20 cellular contexts compared by ENCODE assay signal in the genomic region with DNA sequence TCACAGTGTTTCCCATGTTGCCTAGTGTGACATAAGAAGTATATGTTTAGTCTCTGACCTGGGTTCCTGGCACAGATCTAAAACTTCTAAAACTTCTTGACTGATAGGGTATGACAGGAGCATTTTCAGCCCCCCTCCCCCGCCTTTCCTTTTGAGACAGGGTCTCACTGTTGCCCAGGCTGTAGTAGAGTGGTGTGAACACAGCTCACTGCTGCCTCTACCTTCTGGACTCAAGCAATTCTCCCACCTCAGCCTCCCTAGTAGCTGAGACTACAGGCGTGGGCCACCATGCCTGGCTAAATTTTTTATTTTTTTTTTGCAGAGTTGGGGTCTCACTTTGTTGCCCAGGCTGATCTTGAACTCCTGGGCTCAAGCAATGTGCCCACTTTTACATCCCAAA.
DNase-seq lines count a peak whose midpoint lies in the region; ATAC-seq, FAIRE-seq and TF ChIP-seq lines count a peak whose summit lies in the region.
"Had no signal": no experiment of that assay in that cellular context is flagged by ENCODE, and none has a peak within 500 bp of the region (broad histone marks: within the 10 kb centered on the region; RNA-seq: fewer than 3 reads in every experiment).

No MANE protein-coding gene starts in this region.

- FAIRE-seq in H1 (lab: Jason Lieb, UNC): no peak
- FAIRE-seq: GM18507, H54 had no signal

- CTCF ChIA-PET in H1 (lab: Charles Lee; ENCODE audit: partially characterized antibody): interaction anchor here (0.6 to 2.1 kb wide), 5 partner anchors 8 to 371 kb away, joined by 3 to 8 read pairs (median 4); no protein-coding TSS in a partner anchor

- no peak overlapping the region for H4K8ac ChIP-seq in H1 (ENCODE audit: extremely low read depth, insufficient read depth, low read length)
- H4K8ac ChIP-seq in mesendoderm (ENCODE audit: low read depth, low read length): no peak overlapping the region

- H3K4ac ChIP-seq in H1 (replicated peaks; ENCODE audit: insufficient read length, low read depth, low read length) (no peak overlapping the region), mesendoderm (ENCODE audit: low read depth, low read length) (no peak overlapping the region)

- H3K9ac ChIP-seq in H1 (replicated peaks in 1 of 4; ENCODE audit: extremely low read depth in 1 of 4, low read depth in 3 of 4, low read length in 3 of 4): no peak overlapping the region
- no peak overlapping the region for H3K9ac ChIP-seq in mesendoderm (ENCODE audit: low read length)
- H3K9ac ChIP-seq: GM23248 had no signal

- H3K36me3 Mint-ChIP-seq in T-helper 17 cell (ENCODE audit: low read depth) (peaks cover 13% of the 10 kb centered on the region), progenitor cell of endocrine pancreas (ENCODE audit: insufficient read depth) (peaks cover 18% of the 10 kb centered on the region)
- peaks cover 8% of the 10 kb centered on the region for H3K36me3 Mint-ChIP-seq in effector memory CD8-positive, alpha-beta T cell (ENCODE audit: insufficient read depth)

- TF ChIP-seq EP300 in H1 (IDR thresholded peaks at IDR 0.05; ENCODE audit: borderline replicate concordance in 1 of 2, low read depth in 2 of 2, low read length in 2 of 2): no peak

- H3K9me3 Mint-ChIP-seq in progenitor cell of endocrine pancreas (ENCODE audit: low read depth): no peaks in the 10 kb centered on the region
- no peaks in the 10 kb centered on the region for H3K9me3 Mint-ChIP-seq in effector memory CD8-positive, alpha-beta T cell
- H3K9me3 Mint-ChIP-seq: CD4-positive, alpha-beta memory T cell; HFFc6 had no signal

- H3K79me1 ChIP-seq in H1 (ENCODE audit: low read depth, low read length) (peaks cover 5% of the 10 kb centered on the region; the same call in 1 of the 2 replicates), mesendoderm (ENCODE audit: low read length) (no peaks in the 10 kb centered on the region)

- H3K4me1 ChIP-seq in H1 (replicated peaks in 1 of 4; ENCODE audit: control insufficient read depth in 3 of 4, insufficient read depth in 4 of 4, low read length in 3 of 4) (peaks cover 0 to 3% (median 0%) of the 10 kb centered on the region in 4 experiments; a peak in 4 of 7 replicates), mesendoderm (ENCODE audit: control insufficient read depth, low read depth, low read length) (peaks cover 2% of the 10 kb centered on the region)

- H2BK20ac ChIP-seq in H1 (ENCODE audit: low read length): no peak overlapping the region

- no peak overlapping the region for H3K4me3 ChIP-seq in H1 (ENCODE audit: extremely low read depth in 1 of 4, insufficient read depth in 2 of 4, low read depth in 3 of 4, low read length in 4 of 4)
- H3K4me3 ChIP-seq in mesendoderm (ENCODE audit: low read length): no peak overlapping the region
- H3K4me3 ChIP-seq: GM23248, HAP-1 had no signal

- no peak overlapping the region for H3K14ac ChIP-seq in H1 (ENCODE audit: insufficient read length)

- H2BK15ac ChIP-seq in H1 (ENCODE audit: low read length) (no peak overlapping the region), mesendoderm (replicated peaks; ENCODE audit: low read depth) (no peak overlapping the region)

- H3K4me3 Mint-ChIP-seq in T-helper 17 cell (no peak overlapping the region), progenitor cell of endocrine pancreas (ENCODE audit: low read depth) (no peak overlapping the region)
- H3K4me3 Mint-ChIP-seq in effector memory CD8-positive, alpha-beta T cell: no peak overlapping the region
- H3K4me3 Mint-ChIP-seq: CD4-positive, alpha-beta memory T cell; HFFc6 had no signal

- no peak for TF ChIP-seq POLR2A in H1 (IDR thresholded peaks at IDR 0.05; ENCODE audit: control extremely low read depth in 1 of 2, low read depth in 2 of 2, low read length in 2 of 2)

- H3K56ac ChIP-seq in H1 (replicated peaks; ENCODE audit: insufficient read length, low read depth, low read length) (no peak overlapping the region), mesendoderm (ENCODE audit: low read length) (peak overlapping the region; percentile 15)

- DNase-seq in T-helper 17 cell: no peak
- DNase-seq in H1 (ENCODE audit: low read depth in 1 of 2, low spot score in 2 of 2): no peak
- DNase-seq in mesendoderm: peak; percentile 45
- DNase-seq in progenitor cell of endocrine pancreas (ENCODE audit: low spot score, unreplicated experiment): no peak
- no peak for DNase-seq in effector memory CD8-positive, alpha-beta T cell
- no peak for DNase-seq in 8988T
- DNase-seq: C1 segment of cervical spinal cord; Calu3; CD4-positive, alpha-beta memory T cell; COR-L47; DMS53; DMS79 treated with DMSO at 0.1 percent for 48 hours; GF-D8; GM23248; HFFc6 had no signal

- no peak overlapping the region for H3K4me2 ChIP-seq in H1 (ENCODE audit: insufficient read depth in 1 of 2, low read depth in 2 of 2, low read length in 2 of 2)
- H3K4me2 ChIP-seq in mesendoderm (ENCODE audit: low read length): no peak overlapping the region

- H4K5ac ChIP-seq in H1 (ENCODE audit: insufficient read length, low read depth, low read length) (no peak overlapping the region), mesendoderm (ENCODE audit: low read length) (no peak overlapping the region)

- H3K4me1 Mint-ChIP-seq in T-helper 17 cell: peaks cover 11% of the 10 kb centered on the region
- H3K4me1 Mint-ChIP-seq in progenitor cell of endocrine pancreas (ENCODE audit: low read depth): peaks cover 5% of the 10 kb centered on the region
- peaks cover 6 to 17% of the 10 kb centered on the region in 2 donors for H3K4me1 Mint-ChIP-seq in effector memory CD8-positive, alpha-beta T cell (ENCODE audit: low read depth in 2 of 2)

- POLR2A ChIA-PET in H1 (lab: Charles Lee; ENCODE audit: partially characterized antibody): no interaction called here

- TF ChIP-seq CTCF in H1 (IDR thresholded peaks at IDR 0.05; ENCODE audit: control extremely low read depth in 1 of 3, insufficient read depth in 1 of 3, low read depth in 1 of 3, low read length in 3 of 3) (peak in 1 of 3 experiments; percentile 13; a peak in 1 of 4 replicates), progenitor cell of endocrine pancreas (IDR thresholded peaks at IDR 0.05; ENCODE audit: unreplicated experiment) (no peak)

- peak overlapping the region; percentile 51 for H3K27ac Mint-ChIP-seq in T-helper 17 cell
- peak overlapping the region; percentile 14 for H3K27ac Mint-ChIP-seq in progenitor cell of endocrine pancreas
- H3K27ac Mint-ChIP-seq in effector memory CD8-positive, alpha-beta T cell: peak overlapping the region in 1 of 2 donors; percentile 8
- H3K27ac Mint-ChIP-seq: HFFc6 had no signal

- no peaks in the 10 kb centered on the region for H3K23me2 ChIP-seq in H1 (ENCODE audit: low read depth, low read length)

- H3K9me3 ChIP-seq in T-helper 17 cell (ENCODE audit: control insufficient read depth, low read length, poor library complexity, severe bottlenecking) (no peaks in the 10 kb centered on the region), H1 (ENCODE audit: insufficient read depth in 2 of 2, low read depth in 1 of 2, low read length in 1 of 2) (no peaks in the 10 kb centered on the region)
- H3K9me3 ChIP-seq: HAP-1 had no signal

- H2BK12ac ChIP-seq in H1 (ENCODE audit: low read depth, low read length): no peak overlapping the region

- H3K18ac ChIP-seq in H1 (ENCODE audit: extremely low read depth, low read length) (no peak overlapping the region), mesendoderm (ENCODE audit: low read length) (no peak overlapping the region)

- H3K36me3 ChIP-seq in H1 (ENCODE audit: control insufficient read depth in 2 of 4, insufficient read depth in 4 of 4, low read length in 3 of 4) (peaks cover 0 to 4% (median 2%) of the 10 kb centered on the region in 4 experiments; a peak in 2 of 8 replicates), mesendoderm (ENCODE audit: control insufficient read depth, insufficient read depth, low read length) (no peaks in the 10 kb centered on the region)
- H3K36me3 ChIP-seq: HAP-1 had no signal

- ATAC-seq in T-helper 17 cell (no peak), HG03095 (IDR thresholded peaks at IDR 0.05; ENCODE audit: unreplicated experiment) (no peak), HG02870 (IDR thresholded peaks at IDR 0.05; ENCODE audit: unreplicated experiment) (no peak)
- ATAC-seq in effector memory CD8-positive, alpha-beta T cell (replicated peaks): no peak

- no peak overlapping the region for H2BK120ac ChIP-seq in H1 (replicated peaks; ENCODE audit: low read depth, low read length)
- no peak overlapping the region for H2BK120ac ChIP-seq in mesendoderm (ENCODE audit: low read depth, low read length)

- no peak overlapping the region for H2BK5ac ChIP-seq in H1 (ENCODE audit: low read depth, low read length)
- no peak overlapping the region for H2BK5ac ChIP-seq in mesendoderm (ENCODE audit: low read length)

- no peak overlapping the region for H4K91ac ChIP-seq in H1 (replicated peaks; ENCODE audit: insufficient read length, low read length)

- H2AFZ ChIP-seq in H1 (ENCODE audit: low read length): no peak overlapping the region
- H2AFZ ChIP-seq: GM23248 had no signal

- WGBS in H1 (ENCODE audit: extremely low coverage in 1 of 2, insufficient coverage in 1 of 2, insufficient read length in 1 of 2, insufficient replicate concordance in 2 of 2, low coverage in 1 of 2, low lambda C conversion rate in 2 of 2, missing lambda C conversion rate in 1 of 2), 2 experiments: 85% methylated on average over 2 of the region's 2 CpGs; no CpG with 5 or more reads in 1 of the 2 experiments
- no CpG with 5 or more reads among the region's 2 CpGs for WGBS in mesendoderm (ENCODE audit: extremely low coverage, insufficient coverage, low lambda C conversion rate)

- TF ChIP-seq RAD21 in H1 (IDR thresholded peaks at IDR 0.05 in 1 of 2, conservative IDR thresholded peaks at IDR 0.05 in 1 of 2; ENCODE audit: low read depth in 2 of 2, low read length in 2 of 2): peak; percentile 32 to 33

- H3K27me3 Mint-ChIP-seq in T-helper 17 cell (no peaks in the 10 kb centered on the region), progenitor cell of endocrine pancreas (no peaks in the 10 kb centered on the region)
- H3K27me3 Mint-ChIP-seq in effector memory CD8-positive, alpha-beta T cell: no peaks in the 10 kb centered on the region
- H3K27me3 Mint-ChIP-seq: CD4-positive, alpha-beta memory T cell had no signal

- no peak overlapping the region for H3K23ac ChIP-seq in H1 (ENCODE audit: insufficient read length)
- H3K23ac ChIP-seq in mesendoderm (ENCODE audit: low read length): no peak overlapping the region

- H3K27me3 ChIP-seq in H1 (replicated peaks in 1 of 4; ENCODE audit: control insufficient read depth in 3 of 4, extremely low read depth in 1 of 4, insufficient read depth in 3 of 4, low read length in 3 of 4): no peaks in the 10 kb centered on the region; a peak in 1 of 7 replicates
- H3K27me3 ChIP-seq in mesendoderm (ENCODE audit: insufficient read depth, low read length, poor library complexity): no peaks in the 10 kb centered on the region

- H3K79me2 ChIP-seq in H1 (ENCODE audit: control insufficient read depth in 1 of 2, insufficient read depth in 2 of 2, low read length in 2 of 2) (peaks cover 0 to 25% of the 10 kb centered on the region in 2 experiments; a peak in 2 of 4 replicates), mesendoderm (ENCODE audit: control insufficient read depth, insufficient read depth, low read length) (no peaks in the 10 kb centered on the region)

- H2AK5ac ChIP-seq in H1 (ENCODE audit: low read depth, low read length) (no peak overlapping the region), mesendoderm (ENCODE audit: low read length) (no peak overlapping the region)

- H4K20me1 ChIP-seq in H1 (replicated peaks in 1 of 2; ENCODE audit: control insufficient read depth in 1 of 2, insufficient read depth in 2 of 2, low read length in 2 of 2): no peaks in the 10 kb centered on the region

- H3K27ac ChIP-seq in H1 (ENCODE audit: low read depth, low read length): no peak overlapping the region
- H3K27ac ChIP-seq in mesendoderm (ENCODE audit: low read depth, low read length): no peak overlapping the region
- H3K27ac ChIP-seq: GM23248 had no signal
